In genomic region chr19:47047272-47047930, GRCh38 we compare ENCODE assay signal across 8 cellular contexts. TPM values are rescaled to one million over a fixed set of nuclear protein-coding genes. Genes with fewer than 3 reads are reported as not detected.
DNase-seq lines count a peak whose midpoint lies in the region; ATAC-seq lines count a peak whose summit lies in the region.

No MANE protein-coding gene starts in this region.

- H3K4me1 Mint-ChIP-seq in activated CD4-positive, alpha-beta memory T cell treated with anti-CD3 and anti-CD28 coated beads for 36 hours (ENCODE audit: low read depth) = peaks cover 12% of the 10 kb centered on the region

- no peaks in the 10 kb centered on the region; the same call in 1 of the 2 replicates for H3K36me3 ChIP-seq in H7 (replicated peaks; ENCODE audit: control insufficient read depth, insufficient read depth, low read length)

- H3K4me1 ChIP-seq in right cardiac atrium (ENCODE audit: control insufficient read depth, insufficient read depth, low read length) = peaks cover 3% of the 10 kb centered on the region

- H3K27ac ChIP-seq in right cardiac atrium (ENCODE audit: low read length) (no peak overlapping the region), skin epidermis (peak overlapping the region in 3 of 21 experiments; percentile 76 to 84 (median 76))

- peaks cover 1% of the 10 kb centered on the region for H3K27me3 Mint-ChIP-seq in activated CD4-positive, alpha-beta memory T cell treated with anti-CD3 and anti-CD28 coated beads for 36 hours

- H3K27ac Mint-ChIP-seq in activated CD4-positive, alpha-beta memory T cell treated with anti-CD3 and anti-CD28 coated beads for 36 hours = peak overlapping the region; percentile 87

- no peak for DNase-seq in H7
- DNase-seq in activated CD4-positive, alpha-beta memory T cell treated with anti-CD3 and anti-CD28 coated beads for 36 hours = no peak
- DNase-seq in right cardiac atrium = peak in 2 of 3 donors; percentile 54 to 92
- no peak for DNase-seq in stimulated activated CD4-positive, alpha-beta T cell treated with anti-CD3 and anti-CD28 coated beads, Interleukin-15, amount 100 ng/mL, for 24 hours
- DNase-seq in HUDEP-2 (lab: John Stamatoyannopoulos, UW; ENCODE audit: unreplicated experiment in 76 of 76) = no peak

- intact Hi-C loops in activated CD4-positive, alpha-beta memory T cell treated with anti-CD3 and anti-CD28 coated beads for 36 hours (cut with micrococcal nuclease) = loop anchor here (5.0 kb wide), 1 partner anchor 90 kb away; no protein-coding TSS in a partner anchor
- intact Hi-C loops in right cardiac atrium (cut with DNase I) = no loop called here

- no peaks in the 10 kb centered on the region for H3K9me3 ChIP-seq in right cardiac atrium (ENCODE audit: control insufficient read depth, low read length)

- 56% methylated on average over 22 of the region's 22 CpGs for WGBS in right cardiac atrium

- H3K27me3 ChIP-seq in H7 (ENCODE audit: control insufficient read depth, insufficient read depth, low read length) = no peaks in the 10 kb centered on the region
- H3K27me3 ChIP-seq in right cardiac atrium (ENCODE audit: control insufficient read depth, insufficient read depth) = no peaks in the 10 kb centered on the region

- peaks cover 3% of the 10 kb centered on the region for H3K36me3 Mint-ChIP-seq in activated CD4-positive, alpha-beta memory T cell treated with anti-CD3 and anti-CD28 coated beads for 36 hours

- CTCF ChIA-PET in activated CD4-positive, alpha-beta memory T cell treated with anti-CD3 and anti-CD28 coated beads for 36 hours (lab: Charles Lee) = interaction anchor here (0.6 to 1.2 kb wide), 6 partner anchors 11 to 197 kb away, joined by 3 to 7 read pairs (median 4); partner anchors contain the start of genes SAE1 and ZC3H4

- POLR2A ChIA-PET in activated CD4-positive, alpha-beta memory T cell treated with anti-CD3 and anti-CD28 coated beads for 36 hours (lab: Charles Lee) = interaction anchor here (0.6 to 1.7 kb wide), 6 partner anchors 11 to 316 kb away, joined by 3 to 13 read pairs (median 3); partner anchors contain the start of genes CCDC9 and ZC3H4

- H3K9me3 Mint-ChIP-seq in activated CD4-positive, alpha-beta memory T cell treated with anti-CD3 and anti-CD28 coated beads for 36 hours = no peaks in the 10 kb centered on the region

- ATAC-seq in right cardiac atrium = no peak
- no peak for ATAC-seq in HG03378 (IDR thresholded peaks at IDR 0.05; ENCODE audit: unreplicated experiment)
- ATAC-seq in HG03097 (IDR thresholded peaks at IDR 0.05; ENCODE audit: low FRiP score, unreplicated experiment) = no peak

- peak overlapping the region; percentile 99 for H3K4me3 Mint-ChIP-seq in activated CD4-positive, alpha-beta memory T cell treated with anti-CD3 and anti-CD28 coated beads for 36 hours

- H3K4me3 ChIP-seq in H7 (ENCODE audit: insufficient read depth, low read depth, low read length) (peak overlapping the region; percentile 83), right cardiac atrium (ENCODE audit: low read length) (peak overlapping the region; percentile 90), skin epidermis (peak overlapping the region; percentile 76 to 100 (median 93))

RNA-seq across cellular contexts. Expression of gene TMEM160, which starts 1.0 kb away (rescaled TPM):
- 127 and 173 TPM in 2 replicates for total RNA-seq in H7 (2014; rRNA removed; shearing (Covaris generic))
- 10 to 100 TPM; 62.8 to 69.8 TPM for total RNA-seq in activated CD4-positive, alpha-beta memory T cell treated with anti-CD3 and anti-CD28 coated beads for 36 hours
- 10 to 100 TPM; 33.9 to 40.9 (median 36.2) TPM for total RNA-seq in right cardiac atrium
- 16.2 TPM for polyA plus RNA-seq in right cardiac atrium

RNA-seq across cellular contexts. Expression of gene NPAS1, which starts 27.8 kb away (rescaled TPM):
- total RNA-seq in H7 (2014; rRNA removed; shearing (Covaris generic)) = 3.2 and 6.1 TPM in 2 replicates
- not detected for total RNA-seq in activated CD4-positive, alpha-beta memory T cell treated with anti-CD3 and anti-CD28 coated beads for 36 hours
- total RNA-seq in right cardiac atrium = under 1 TPM; 0.24 to 0.77 (median 0.39) TPM
- polyA plus RNA-seq in right cardiac atrium = 0.91 TPM

Comparison
In these comparisons a context has a peak if more than half of its experiments do, and no peak if none do; other contexts are left out.
1. DNase-seq: peak in right cardiac atrium (2 of 3); none in H7 (single experiment), activated CD4-positive, alpha-beta memory T cell treated with anti-CD3 and anti-CD28 coated beads for 36 hours (single experiment), stimulated activated CD4-positive, alpha-beta T cell treated with anti-CD3 and anti-CD28 coated beads, Interleukin-15, amount 100 ng/mL, for 24 hours (single experiment) and HUDEP-2 (0 of 76).
2. Peak in every context shown above with its lines, with median percentiles within 50 percentile points of each other: H3K4me3 ChIP-seq.